1 cellular context compared by ENCODE assay signal in the genomic region with DNA sequence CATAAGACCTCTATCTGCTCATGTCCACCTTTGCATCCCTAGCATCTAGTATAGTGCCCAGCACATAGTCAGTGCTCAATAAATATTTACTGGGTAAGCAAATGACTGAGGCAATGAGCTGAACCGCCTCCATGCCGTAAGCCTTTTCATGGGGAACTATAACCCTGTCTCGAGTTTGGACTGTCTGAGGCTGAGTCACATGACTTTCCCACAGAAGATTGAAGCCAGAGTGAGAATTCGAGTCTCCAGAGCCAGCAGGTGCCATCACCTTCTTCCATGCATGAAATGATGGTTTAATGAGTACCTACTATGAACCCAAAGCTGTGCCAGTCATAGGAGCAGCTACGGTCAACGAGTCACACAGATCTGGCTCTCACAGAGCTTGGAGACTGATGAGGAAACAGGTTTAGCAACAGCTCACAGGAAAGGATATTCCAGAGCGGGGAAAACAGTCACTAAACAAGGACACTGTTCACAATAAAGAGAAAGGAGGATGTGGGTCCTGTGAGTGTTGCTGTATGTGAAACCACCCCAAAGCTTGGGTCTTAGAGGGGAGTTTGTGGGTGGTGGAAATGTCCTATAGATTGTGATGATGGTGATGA.
TF ChIP-seq lines count a peak whose summit lies in the region.

No MANE protein-coding gene starts in this region.

TF ChIP-seq in K562, 482 proteins besides CTCF, POLR2A, EP300 and RAD21 (continued from another document):
- TF ChIP-seq, protein P1, sequence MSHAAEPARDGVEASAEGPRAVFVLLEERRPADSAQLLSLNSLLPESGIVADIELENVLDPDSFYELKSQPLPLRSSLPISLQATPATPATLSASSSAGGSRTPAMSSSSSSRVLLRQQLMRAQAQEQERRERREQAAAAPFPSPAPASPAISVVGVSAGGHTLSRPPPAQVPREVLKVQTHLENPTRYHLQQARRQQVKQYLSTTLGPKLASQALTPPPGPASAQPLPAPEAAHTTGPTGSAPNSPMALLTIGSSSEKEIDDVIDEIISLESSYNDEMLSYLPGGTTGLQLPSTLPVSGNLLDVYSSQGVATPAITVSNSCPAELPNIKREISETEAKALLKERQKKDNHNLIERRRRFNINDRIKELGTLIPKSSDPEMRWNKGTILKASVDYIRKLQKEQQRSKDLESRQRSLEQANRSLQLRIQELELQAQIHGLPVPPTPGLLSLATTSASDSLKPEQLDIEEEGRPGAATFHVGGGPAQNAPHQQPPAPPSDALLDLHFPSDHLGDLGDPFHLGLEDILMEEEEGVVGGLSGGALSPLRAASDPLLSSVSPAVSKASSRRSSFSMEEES (CRISPR knock-in tag; IDR thresholded peaks at IDR 0.05): peak; percentile 72
- TF ChIP-seq NCOR1 (IDR thresholded peaks at IDR 0.05): no peak
